In genomic region chr2:207282916-207283315, GRCh38 we compare ENCODE assay signal across 10 cellular contexts.
DNase-seq lines count a peak whose midpoint lies in the region; ATAC-seq and TF ChIP-seq lines count a peak whose summit lies in the region.
"Had no signal": no experiment of that assay in that cellular context is flagged by ENCODE, and none has a peak within 500 bp of the region (broad histone marks: within the 10 kb centered on the region; RNA-seq: fewer than 3 reads in every experiment).

No MANE protein-coding gene starts in this region.

- no peaks in the 10 kb centered on the region for H3K9me3 ChIP-seq in naive thymus-derived CD4-positive, alpha-beta T cell (ENCODE audit: control insufficient read depth in 2 of 3, low read length in 3 of 3)
- no peaks in the 10 kb centered on the region for H3K9me3 ChIP-seq in tibial nerve
- H3K9me3 ChIP-seq: neutrophil had no signal

- peaks cover 0 to 10% of the 10 kb centered on the region in 2 donors for H3K4me1 ChIP-seq in naive thymus-derived CD4-positive, alpha-beta T cell (ENCODE audit: control insufficient read depth in 2 of 2, insufficient read depth in 2 of 2, low read length in 2 of 2)
- H3K4me1 ChIP-seq in tibial nerve, result peaks cover 0 to 15% (median 2%) of the 10 kb centered on the region in 4 donors

- intact Hi-C loops in naive thymus-derived CD4-positive, alpha-beta T cell (cut with micrococcal nuclease), result loop anchor here in 1 of 2 donors (5.0 kb wide), 1 partner anchor 49 kb away; no protein-coding TSS in a partner anchor

- POLR2A ChIA-PET in naive thymus-derived CD4-positive, alpha-beta T cell (lab: Charles Lee), result no interaction called here

- no peak for TF ChIP-seq POLR2A in tibial nerve (IDR thresholded peaks at IDR 0.05)

- CTCF ChIA-PET in naive thymus-derived CD4-positive, alpha-beta T cell (lab: Charles Lee), result interaction anchor here (0.7 kb wide), 1 partner anchor 188 kb away, joined by 3 read pairs; no protein-coding TSS in a partner anchor

- H3K27ac Mint-ChIP-seq in activated naive CD8-positive, alpha-beta T cell, result peak overlapping the region; percentile 78
- peak overlapping the region in 6 of 9 donors; percentile 17 to 86 (median 62) for H3K27ac Mint-ChIP-seq in naive thymus-derived CD4-positive, alpha-beta T cell

- no peak for TF ChIP-seq EP300 in tibial nerve (IDR thresholded peaks at IDR 0.05)

- H3K36me3 ChIP-seq in naive thymus-derived CD4-positive, alpha-beta T cell (ENCODE audit: control insufficient read depth in 2 of 3, insufficient read depth in 3 of 3, low read length in 3 of 3), result no peaks in the 10 kb centered on the region
- H3K36me3 ChIP-seq in tibial nerve, result no peaks in the 10 kb centered on the region
- H3K36me3 ChIP-seq: neutrophil had no signal

- DNase-seq in naive thymus-derived CD4-positive, alpha-beta T cell, result no peak
- DNase-seq in GM19240 (ENCODE audit: insufficient read length, low spot score) (no peak), tibial nerve (ENCODE audit: low spot score in 2 of 2) (no peak), HUDEP-2 (lab: John Stamatoyannopoulos, UW; ENCODE audit: unreplicated experiment in 76 of 76) (no peak)
- DNase-seq: SIG-M5 had no signal

- H3K27me3 Mint-ChIP-seq in activated naive CD8-positive, alpha-beta T cell, result no peaks in the 10 kb centered on the region
- no peaks in the 10 kb centered on the region for H3K27me3 Mint-ChIP-seq in naive thymus-derived CD4-positive, alpha-beta T cell

- no peaks in the 10 kb centered on the region for H3K27me3 ChIP-seq in naive thymus-derived CD4-positive, alpha-beta T cell (ENCODE audit: control insufficient read depth in 2 of 2, insufficient read depth in 2 of 2, low read length in 2 of 2)
- no peaks in the 10 kb centered on the region for H3K27me3 ChIP-seq in tibial nerve
- H3K27me3 ChIP-seq: neutrophil had no signal

- no peak for TF ChIP-seq CTCF in tibial nerve (IDR thresholded peaks at IDR 0.05)

- no peak overlapping the region for H3K4me3 ChIP-seq in naive thymus-derived CD4-positive, alpha-beta T cell (ENCODE audit: low read length)
- no peak overlapping the region for H3K4me3 ChIP-seq in tibial nerve

- peaks cover 37% of the 10 kb centered on the region for H3K4me1 Mint-ChIP-seq in activated naive CD8-positive, alpha-beta T cell (ENCODE audit: low read depth)
- H3K4me1 Mint-ChIP-seq in naive thymus-derived CD4-positive, alpha-beta T cell, result peaks cover 13 to 41% (median 36%) of the 10 kb centered on the region in 7 donors

- no peaks in the 10 kb centered on the region for H3K36me3 Mint-ChIP-seq in activated naive CD8-positive, alpha-beta T cell
- peaks cover 0 to 7% (median 0%) of the 10 kb centered on the region in 5 donors for H3K36me3 Mint-ChIP-seq in naive thymus-derived CD4-positive, alpha-beta T cell

- no peaks in the 10 kb centered on the region for H3K9me3 Mint-ChIP-seq in activated naive CD8-positive, alpha-beta T cell (ENCODE audit: low read depth)
- H3K9me3 Mint-ChIP-seq in naive thymus-derived CD4-positive, alpha-beta T cell, result peaks cover 0 to 12% (median 0%) of the 10 kb centered on the region in 11 donors

- H3K27ac ChIP-seq in naive thymus-derived CD4-positive, alpha-beta T cell (ENCODE audit: low read depth, low read length), result no peak overlapping the region
- H3K27ac ChIP-seq in tibial nerve, result peak overlapping the region in 2 of 4 donors; percentile 18 to 78
- H3K27ac ChIP-seq: KMS-11, neutrophil had no signal

- ATAC-seq in GM18517 (IDR thresholded peaks at IDR 0.05; ENCODE audit: unreplicated experiment) (peak; percentile 39), HG02852 (IDR thresholded peaks at IDR 0.05; ENCODE audit: unreplicated experiment) (peak; percentile 36)
- no peak for ATAC-seq in naive thymus-derived CD4-positive, alpha-beta T cell

- peak overlapping the region; percentile 48 for H3K4me3 Mint-ChIP-seq in activated naive CD8-positive, alpha-beta T cell
- peak overlapping the region in 9 of 10 donors; percentile 0 to 81 (median 54) for H3K4me3 Mint-ChIP-seq in naive thymus-derived CD4-positive, alpha-beta T cell
